In the genomic region with DNA sequence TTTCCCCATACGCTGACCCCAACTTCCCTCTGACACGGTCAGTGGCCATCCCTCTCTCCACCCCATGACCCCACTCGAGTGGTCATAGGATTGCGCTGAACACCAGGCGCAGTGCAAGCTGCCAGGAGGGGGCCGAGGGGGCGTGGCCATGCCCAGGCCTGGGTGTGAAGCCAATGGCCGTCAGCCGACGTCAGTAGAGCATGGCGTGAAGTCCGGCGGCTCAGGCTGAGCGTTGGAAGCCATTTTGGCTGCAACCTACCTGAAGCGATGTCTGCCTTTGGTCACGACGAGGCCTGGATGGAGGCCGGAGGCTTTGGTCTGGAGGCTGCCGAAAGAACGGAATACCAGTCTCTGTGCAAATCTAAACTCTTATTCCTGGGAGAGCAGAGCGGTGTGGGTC, we compare ENCODE assay signal across 10 cellular contexts. TPM values are rescaled to one million over a fixed set of nuclear protein-coding genes. Genes with fewer than 3 reads are reported as not detected.
"Had no signal": no experiment of that assay in that cellular context is flagged by ENCODE, and none has a peak within 500 bp of the region (broad histone marks: within the 10 kb centered on the region; RNA-seq: fewer than 3 reads in every experiment).

RAB41 (plus strand) TSS at position 222 of the 400 bp plus-strand sequence; CDS start at position 268, 46 bp downstream.

- H3K4me1 Mint-ChIP-seq: GM23338, H9 had no signal

- H3K4me3 ChIP-seq: GM23338, K562 had no signal

- H3K27ac ChIP-seq: HL-60 had no signal

- H3K4me3 Mint-ChIP-seq: GM23338, H9 had no signal

- DNase-seq: H9, HCEC 1CT, IMR-90, KG1 had no signal

- H3K27ac Mint-ChIP-seq: GM23338, H9 had no signal

- H3K9me3 Mint-ChIP-seq: GM23338 had no signal

- FAIRE-seq: H1, H54, K562 had no signal

RNA-seq across cellular contexts. Expression of gene RAB41, which starts in this region (rescaled TPM):
- total RNA-seq: GM23338, H1, H9, HT1080, IMR-90, K562 had no signal
